Comparison of ENCODE assay signal across 22 cellular contexts in the genomic region with DNA sequence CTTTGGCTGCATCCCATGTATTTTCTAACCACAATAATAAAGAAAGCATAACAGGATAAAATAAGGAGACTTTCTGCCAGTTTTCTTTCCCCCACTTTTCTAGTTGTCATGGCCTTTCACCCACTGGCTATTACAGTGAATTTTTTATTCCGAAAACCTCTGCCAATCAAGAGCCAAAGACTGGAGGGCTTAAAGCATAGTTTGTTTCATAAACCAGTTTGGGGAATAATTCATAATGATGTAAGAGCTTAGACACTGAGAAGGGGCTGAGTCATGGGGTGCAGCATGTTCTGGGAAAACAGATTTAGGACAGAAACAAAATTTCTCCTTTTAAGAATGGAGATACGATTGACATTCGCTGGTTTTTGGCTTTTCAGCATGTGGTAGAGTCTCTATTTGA. TPM values are rescaled to one million over a fixed set of nuclear protein-coding genes. Genes with fewer than 3 reads are reported as not detected.
DNase-seq lines count a peak whose midpoint lies in the region; ATAC-seq, FAIRE-seq and TF ChIP-seq lines count a peak whose summit lies in the region.
"Had no signal": no experiment of that assay in that cellular context is flagged by ENCODE, and none has a peak within 500 bp of the region (broad histone marks: within the 10 kb centered on the region; RNA-seq: fewer than 3 reads in every experiment).

No MANE protein-coding gene starts in this region.

- H3K27ac ChIP-seq in ACC112 (ENCODE audit: low read depth, low read length) (peak overlapping the region; percentile 31), endothelial cell of umbilical vein (ENCODE audit: insufficient read depth, low read depth, low read length) (no peak overlapping the region), mesenchymal stem cell (ENCODE audit: low read length, poor library complexity, severe bottlenecking) (no peak overlapping the region), neuronal stem cell (replicated peaks; ENCODE audit: low read length) (no peak overlapping the region), HepG2 (ENCODE audit: extremely low read length, insufficient read depth, low read length) (no peak overlapping the region)
- H3K27ac ChIP-seq: A549, prostate gland, spleen had no signal

- POLR2A ChIA-PET in endothelial cell of umbilical vein (lab: Charles Lee), result no interaction called here
- POLR2A ChIA-PET in HepG2 (lab: Yijun Ruan, JAX), result no interaction called here

- no peak for TF ChIP-seq RAD21 in HepG2 (CRISPR knock-in tag; IDR thresholded peaks at IDR 0.05)

- no peak overlapping the region for H2AFZ ChIP-seq in ACC112 (ENCODE audit: low read length, unreplicated experiment)
- H2AFZ ChIP-seq in endothelial cell of umbilical vein (ENCODE audit: low read depth, low read length), result no peak overlapping the region
- no peak overlapping the region for H2AFZ ChIP-seq in mesenchymal stem cell (ENCODE audit: low read depth, low read length)
- H2AFZ ChIP-seq in neuronal stem cell (ENCODE audit: low read length), result no peak overlapping the region
- H2AFZ ChIP-seq in HepG2 (ENCODE audit: low read length), result no peak overlapping the region

- no peak overlapping the region for H3K14ac ChIP-seq in mesenchymal stem cell (ENCODE audit: low read length in 2 of 2)
- H3K14ac ChIP-seq in neuronal stem cell (ENCODE audit: low read length), result no peak overlapping the region

- H3K4me2 ChIP-seq in endothelial cell of umbilical vein (ENCODE audit: insufficient read depth, low read length) (no peak overlapping the region), mesenchymal stem cell (ENCODE audit: low read length, poor library complexity, severe bottlenecking) (no peak overlapping the region), neuronal stem cell (ENCODE audit: insufficient read depth, low read length, poor library complexity, severe bottlenecking) (no peak overlapping the region), HepG2 (ENCODE audit: low read depth, low read length) (no peak overlapping the region)
- H3K4me2 ChIP-seq: A549 had no signal

- H3K4me1 ChIP-seq in ACC112 (ENCODE audit: control insufficient read depth, insufficient read depth, low read length, unreplicated experiment) (no peaks in the 10 kb centered on the region), endothelial cell of umbilical vein (ENCODE audit: control insufficient read depth, extremely low read depth, insufficient read depth, low read length) (peaks cover 5% of the 10 kb centered on the region), mesenchymal stem cell (ENCODE audit: control insufficient read depth, insufficient read depth, low read depth, low read length) (peaks cover 12% of the 10 kb centered on the region), neuronal stem cell (ENCODE audit: control insufficient read depth in 2 of 2, insufficient read depth in 1 of 2, low read depth in 1 of 2, low read length in 2 of 2) (peaks cover 7 to 9% of the 10 kb centered on the region in 2 donors), HepG2 (ENCODE audit: insufficient read depth, low read length) (peaks cover 9% of the 10 kb centered on the region)
- H3K4me1 ChIP-seq: prostate gland had no signal

- no peak overlapping the region for H3K9ac ChIP-seq in endothelial cell of umbilical vein (replicated peaks; ENCODE audit: extremely low read depth, insufficient read depth, low read length)
- H3K9ac ChIP-seq in mesenchymal stem cell (ENCODE audit: low read length), result peak overlapping the region; percentile 59
- H3K9ac ChIP-seq in neuronal stem cell (ENCODE audit: low read depth, low read length, poor library complexity), result no peak overlapping the region
- H3K9ac ChIP-seq in HepG2 (ENCODE audit: insufficient read depth, low read depth, low read length), result no peak overlapping the region

- H4K20me1 ChIP-seq in endothelial cell of umbilical vein (replicated peaks; ENCODE audit: control insufficient read depth, extremely low read depth, insufficient read depth, low read length), result no peaks in the 10 kb centered on the region
- H4K20me1 ChIP-seq in HepG2 (ENCODE audit: insufficient read depth, low read length), result no peaks in the 10 kb centered on the region

- H3K36me3 ChIP-seq in ACC112 (ENCODE audit: insufficient read depth, low read length) (no peaks in the 10 kb centered on the region), MG63 (no peaks in the 10 kb centered on the region), endothelial cell of umbilical vein (ENCODE audit: control insufficient read depth in 2 of 2, extremely low read depth in 1 of 2, insufficient read depth in 2 of 2, low read length in 2 of 2) (no peaks in the 10 kb centered on the region), mesenchymal stem cell (ENCODE audit: control insufficient read depth in 1 of 2, insufficient read depth in 2 of 2, low read depth in 1 of 2, low read length in 2 of 2) (no peaks in the 10 kb centered on the region), neuronal stem cell (replicated peaks in 1 of 2; ENCODE audit: control insufficient read depth in 2 of 2, insufficient read depth in 2 of 2, low read length in 2 of 2) (no peaks in the 10 kb centered on the region), HepG2 (replicated peaks in 1 of 2; ENCODE audit: control insufficient read depth in 1 of 2, insufficient read depth in 2 of 2, low read length in 2 of 2) (no peaks in the 10 kb centered on the region)
- H3K36me3 ChIP-seq: prostate gland, spleen had no signal

- BruUV-seq in endothelial cell of umbilical vein (replicated peaks; lab: Mats Ljungman, UMichigan), result no TSS peak
- no TSS peak for BruUV-seq in HepG2 (replicated peaks; lab: Mats Ljungman, UMichigan)

- H2AK5ac ChIP-seq in mesenchymal stem cell (ENCODE audit: low read length, severe bottlenecking), result no peak overlapping the region
- no peak overlapping the region for H2AK5ac ChIP-seq in neuronal stem cell (ENCODE audit: low read depth, low read length)

- H3K18ac ChIP-seq in mesenchymal stem cell (ENCODE audit: low read depth in 1 of 2, low read length in 2 of 2) (no peak overlapping the region), neuronal stem cell (ENCODE audit: low read length) (no peak overlapping the region)

- H2BK5ac ChIP-seq in mesenchymal stem cell (ENCODE audit: low read depth, low read length, poor library complexity, severe bottlenecking) (no peak overlapping the region), neuronal stem cell (ENCODE audit: low read length) (no peak overlapping the region)

- H3K23ac ChIP-seq in mesenchymal stem cell (ENCODE audit: low read length in 2 of 2), result no peak overlapping the region
- no peak overlapping the region for H3K23ac ChIP-seq in neuronal stem cell (ENCODE audit: low read depth, low read length, poor library complexity)

- no peak overlapping the region for H3K4ac ChIP-seq in mesenchymal stem cell (ENCODE audit: low read depth in 1 of 2, low read length in 2 of 2)
- no peak overlapping the region for H3K4ac ChIP-seq in neuronal stem cell (ENCODE audit: low read length)

- H4K8ac ChIP-seq in mesenchymal stem cell (ENCODE audit: low read length), result no peak overlapping the region
- no peak overlapping the region for H4K8ac ChIP-seq in neuronal stem cell (ENCODE audit: low read depth, low read length)

- no peak overlapping the region for H4K91ac ChIP-seq in mesenchymal stem cell (ENCODE audit: low read length)
- no peak overlapping the region for H4K91ac ChIP-seq in neuronal stem cell (ENCODE audit: low read depth, low read length, poor library complexity)

- CTCF ChIA-PET in endothelial cell of umbilical vein (lab: Charles Lee), result interaction anchor here (1.1 kb wide), 1 partner anchor 31 kb away, joined by 3 read pairs; no protein-coding TSS in a partner anchor
- CTCF ChIA-PET in HepG2 (lab: Yijun Ruan, JAX; ENCODE audit: low intra/inter-chr PET ratio, low total read pairs), result no interaction called here

- H3K79me1 ChIP-seq in mesenchymal stem cell (replicated peaks; ENCODE audit: low read length, poor library complexity, severe bottlenecking) (no peaks in the 10 kb centered on the region), neuronal stem cell (ENCODE audit: low read depth, low read length) (no peaks in the 10 kb centered on the region)

- ATAC-seq in GM21576 (IDR thresholded peaks at IDR 0.05; ENCODE audit: unreplicated experiment) (no peak), HepG2 (no peak), HG03175 (IDR thresholded peaks at IDR 0.05; ENCODE audit: unreplicated experiment) (no peak)
- ATAC-seq: A549, natural killer cell had no signal

- no peak overlapping the region for H2BK15ac ChIP-seq in mesenchymal stem cell (ENCODE audit: low read depth, poor library complexity, severe bottlenecking)
- no peak overlapping the region for H2BK15ac ChIP-seq in neuronal stem cell (ENCODE audit: low read length)

- intact Hi-C loops in endothelial cell of umbilical vein (cut with micrococcal nuclease) (no loop called here), HepG2 (cut with micrococcal nuclease; ENCODE audit: unreplicated experiment) (no loop called here)

- no peaks in the 10 kb centered on the region for H3K9me1 ChIP-seq in endothelial cell of umbilical vein (replicated peaks; ENCODE audit: control insufficient read depth, extremely low read depth, insufficient read depth, low read length)

- TF ChIP-seq CTCF in endothelial cell of umbilical vein (IDR thresholded peaks at IDR 0.05; ENCODE audit: extremely low read depth in 1 of 2, insufficient read depth in 1 of 2, low read depth in 1 of 2, low read length in 2 of 2) (no peak), HepG2 (CRISPR knock-in tag; IDR thresholded peaks at IDR 0.05) (no peak)

- H3K9me3 ChIP-seq in MG63 (peaks cover 2% of the 10 kb centered on the region; the same call in 1 of the 2 replicates), endothelial cell of umbilical vein (replicated peaks; ENCODE audit: control insufficient read depth, insufficient read depth, low read length) (no peaks in the 10 kb centered on the region), mesenchymal stem cell (ENCODE audit: control insufficient read depth, low read length) (no peaks in the 10 kb centered on the region), neuronal stem cell (replicated peaks in 1 of 2; ENCODE audit: control insufficient read depth in 2 of 2, insufficient read depth in 1 of 2, low read depth in 1 of 2, low read length in 2 of 2) (no peaks in the 10 kb centered on the region), HepG2 (ENCODE audit: low read length) (no peaks in the 10 kb centered on the region)
- H3K9me3 ChIP-seq: A549, prostate gland, spleen had no signal

- H2BK120ac ChIP-seq in mesenchymal stem cell (ENCODE audit: low read depth, low read length) (no peak overlapping the region), neuronal stem cell (ENCODE audit: low read depth, low read length) (no peak overlapping the region)

- H2BK12ac ChIP-seq in mesenchymal stem cell (ENCODE audit: low read length in 2 of 2) (no peak overlapping the region), neuronal stem cell (ENCODE audit: low read length) (no peak overlapping the region)

- DNase-seq in MG63, result peak; percentile 82
- DNase-seq in endothelial cell of umbilical vein (ENCODE audit: low read depth, low spot score), result no peak
- no peak for DNase-seq in mesenchymal stem cell
- DNase-seq in neuronal stem cell (ENCODE audit: low spot score), result no peak
- no peak for DNase-seq in HepG2 (ENCODE audit: low spot score)
- DNase-seq: activated B cell treated with CpG ODN at 0.5 μM for 24 hours; activated CD8-positive, alpha-beta memory T cell treated with anti-CD3 and anti-CD28 coated beads for 24 hours; central memory CD4-positive, alpha-beta T cell; head of caudate nucleus; immature natural killer cell; natural killer cell; NCI-H1930; NCI-H524; SIG-M5; spleen had no signal

- TF ChIP-seq POLR2A in endothelial cell of umbilical vein (IDR thresholded peaks at IDR 0.05; ENCODE audit: low read depth, low read length) (no peak), HepG2 (IDR thresholded peaks at IDR 0.05; ENCODE audit: insufficient read depth in 1 of 2, low read depth in 2 of 2, low read length in 2 of 2) (no peak)

- 51% methylated on average over 3 of the region's 3 CpGs for WGBS in mesenchymal stem cell
- WGBS in neuronal stem cell (ENCODE audit: extremely low coverage in 2 of 2, insufficient read length in 2 of 2, insufficient replicate concordance in 1 of 2), 2 donors, result no CpG with 5 or more reads among the region's 3 CpGs
- 33% methylated on average over 3 of the region's 3 CpGs for WGBS in HepG2 (ENCODE audit: low lambda C conversion rate)

- no peaks in the 10 kb centered on the region for H3K27me3 ChIP-seq in ACC112 (ENCODE audit: insufficient read depth, low read length)
- H3K27me3 ChIP-seq in MG63, result peaks cover 5% of the 10 kb centered on the region; the same call in 1 of the 2 replicates
- no peaks in the 10 kb centered on the region for H3K27me3 ChIP-seq in endothelial cell of umbilical vein (ENCODE audit: control insufficient read depth in 2 of 2, insufficient read depth in 2 of 2, low read length in 2 of 2)
- peaks cover 0 to 5% of the 10 kb centered on the region in 2 experiments for H3K27me3 ChIP-seq in mesenchymal stem cell (ENCODE audit: control insufficient read depth in 1 of 2, insufficient read depth in 1 of 2, low read length in 2 of 2)
- peaks cover 0 to 40% (median 19%) of the 10 kb centered on the region in 3 experiments for H3K27me3 ChIP-seq in neuronal stem cell (ENCODE audit: control insufficient read depth in 3 of 3, insufficient read depth in 3 of 3, low read depth in 1 of 3, low read length in 3 of 3)
- H3K27me3 ChIP-seq in HepG2 (ENCODE audit: control insufficient read depth in 1 of 2, insufficient read depth in 2 of 2, low read length in 2 of 2), result peaks cover 7 to 44% of the 10 kb centered on the region in 2 experiments

- dilution Hi-C loops in endothelial cell of umbilical vein (cut with MboI; ENCODE audit: extremely low pct_ligation_motif_present, low sequenced_read_pairs), result no loop called here

- in situ Hi-C loops in HepG2 (cut with HindIII; ENCODE audit: extremely low pct_ligation_motif_present, low pct_unique_long_range_greater_than_20kb), result no loop called here

- H3K79me2 ChIP-seq in ACC112 (ENCODE audit: control insufficient read depth, insufficient read depth, low read length, unreplicated experiment), result no peaks in the 10 kb centered on the region
- no peaks in the 10 kb centered on the region for H3K79me2 ChIP-seq in endothelial cell of umbilical vein (ENCODE audit: control insufficient read depth, insufficient read depth, low read length)
- no peaks in the 10 kb centered on the region for H3K79me2 ChIP-seq in HepG2 (ENCODE audit: insufficient read depth, low read length)

- H3K4me3 ChIP-seq in ACC112 (ENCODE audit: low read depth, low read length) (no peak overlapping the region), MG63 (no peak overlapping the region), endothelial cell of umbilical vein (replicated peaks in 1 of 3; ENCODE audit: insufficient read depth in 1 of 3, low read depth in 1 of 3, low read length in 3 of 3) (no peak overlapping the region), mesenchymal stem cell (ENCODE audit: insufficient read depth in 1 of 2, low read depth in 1 of 2, low read length in 2 of 2) (no peak overlapping the region), neuronal stem cell (ENCODE audit: low read length in 2 of 2) (no peak overlapping the region), HepG2 (replicated peaks in 1 of 3; ENCODE audit: insufficient read depth in 1 of 3, low read depth in 2 of 3, low read length in 3 of 3) (no peak overlapping the region)
- H3K4me3 ChIP-seq: A549, prostate gland, spleen had no signal

- TF ChIP-seq EP300 in HepG2 (IDR thresholded peaks at IDR 0.05; ENCODE audit: low read depth in 2 of 2, low read length in 2 of 2) (no peak), HepG2 (CRISPR knock-in tag; IDR thresholded peaks at IDR 0.05; ENCODE audit: borderline replicate concordance) (no peak)

- FAIRE-seq in endothelial cell of umbilical vein (lab: Jason Lieb, UNC), result peak; percentile 4
- no peak for FAIRE-seq in HepG2 (lab: Jason Lieb, UNC)
- FAIRE-seq: A549, endometrium, GM18507 had no signal

RNA-seq across cellular contexts. Expression of a gene that starts 4.5 kb away (rescaled TPM):
- total RNA-seq in MG63 (2014; rRNA removed; shearing (Covaris generic); ENCODE audit: low replicate concordance), result 17.1 and 20.3 TPM in 2 replicates
- total RNA-seq in endothelial cell of umbilical vein, result 20.0 and 22.0 TPM in 2 replicates
- polyA plus RNA-seq in endothelial cell of umbilical vein, result 42.4 and 42.5 TPM in 2 replicates
- 42.7 and 51.4 TPM in 2 replicates for polyA plus RNA-seq in endothelial cell of umbilical vein (2011; cell fraction: cytosol; rRNA removed)
- polyA plus RNA-seq in endothelial cell of umbilical vein (2011; cell fraction: nucleus; rRNA removed), result 22.7 and 24.5 TPM in 2 replicates
- 47.6 and 56.2 TPM in 2 replicates for polyA plus RNA-seq in endothelial cell of umbilical vein (2012)
- polyA minus RNA-seq in endothelial cell of umbilical vein, result 45.7 and 51.9 TPM in 2 replicates
- not detected for polyA minus RNA-seq in endothelial cell of umbilical vein (2011; cell fraction: cytosol; rRNA and poly(A)+ RNA removed)
- 6.8 and 7.0 TPM in 2 replicates for polyA minus RNA-seq in endothelial cell of umbilical vein (2011; cell fraction: nucleus; rRNA and poly(A)+ RNA removed)
- polyA plus RNA-seq in mesenchymal stem cell (2013, experiment 1 of 2), result 36.0 TPM
- polyA plus RNA-seq in mesenchymal stem cell (2013, experiment 2 of 2), result 35.7 TPM
- polyA plus RNA-seq in neuronal stem cell (2013, experiment 1 of 2), result 29.4 TPM
- 30.0 TPM for polyA plus RNA-seq in neuronal stem cell (2013, experiment 2 of 2)
- 0.27 and 0.42 TPM in 2 replicates for total RNA-seq in HepG2 (2016; rRNA removed; fragmentation: Illumina TruSeq; extraction: Trizol)
- not detected in 2 replicates for total RNA-seq in HepG2 (2016; cell fraction: cytosol; rRNA removed; fragmentation: Illumina TruSeq; extraction: Trizol; ENCODE audit: low read depth)
- 0.50 and 0.52 TPM in 2 replicates for total RNA-seq in HepG2 (2016; cell fraction: insoluble cytoplasmic fraction; rRNA removed; fragmentation: Illumina TruSeq; extraction: Trizol)
- 0.21 and 0.40 TPM in 2 replicates for total RNA-seq in HepG2 (2016; cell fraction: membrane; rRNA removed; fragmentation: Illumina TruSeq; extraction: Trizol)
- total RNA-seq in HepG2 (2016; cell fraction: nucleus; rRNA removed; fragmentation: Illumina TruSeq; extraction: Trizol), result 0.19 TPM in 1 of 2 replicates, not detected in the other
- 0.08 and 0.29 TPM in 2 replicates for polyA plus RNA-seq in HepG2 (2011; rRNA removed)
- 0.07 and 0.22 TPM in 2 replicates for polyA plus RNA-seq in HepG2 (2011; cell fraction: cytosol; rRNA removed)
- polyA plus RNA-seq in HepG2 (2011; cell fraction: nucleus; rRNA removed), result 0.07 TPM in 1 of 2 replicates, not detected in the other
- polyA plus RNA-seq in HepG2 (2012), result 0.21 TPM in 1 of 2 replicates, not detected in the other
- 0.07 and 0.14 TPM in 2 replicates for polyA plus RNA-seq in HepG2 (2016; cell fraction: cytosol; fragmentation: Illumina TruSeq; extraction: Trizol; ENCODE audit: low read depth)
- 0.35 and 0.75 TPM in 2 replicates for polyA plus RNA-seq in HepG2 (2016; cell fraction: insoluble cytoplasmic fraction; fragmentation: Illumina TruSeq; extraction: Trizol; ENCODE audit: low read depth)
- polyA plus RNA-seq in HepG2 (2016; cell fraction: membrane; fragmentation: Illumina TruSeq; extraction: Trizol; ENCODE audit: low read depth), result 0.18 and 0.30 TPM in 2 replicates
- 0.25 and 0.44 TPM in 2 replicates for polyA plus RNA-seq in HepG2 (2016; cell fraction: nucleus; fragmentation: Illumina TruSeq; extraction: Trizol; ENCODE audit: insufficient read depth, low read depth)
- 0.23 TPM in 1 of 2 replicates, not detected in the other for polyA minus RNA-seq in HepG2 (2011; rRNA and poly(A)+ RNA removed; ENCODE audit: low replicate concordance)
- polyA minus RNA-seq in HepG2 (2011; cell fraction: cytosol; rRNA and poly(A)+ RNA removed), result not detected in 2 replicates
- polyA minus RNA-seq in HepG2 (2011; cell fraction: nucleus; rRNA and poly(A)+ RNA removed), result not detected in 2 replicates

RNA-seq across cellular contexts. Expression of a gene that starts 37.1 kb away (rescaled TPM):
- total RNA-seq in MG63 (2014; rRNA removed; shearing (Covaris generic); ENCODE audit: low replicate concordance), result 0.36 TPM in 1 of 2 replicates, not detected in the other
- 0.22 and 0.44 TPM in 2 replicates for total RNA-seq in endothelial cell of umbilical vein
- polyA plus RNA-seq in endothelial cell of umbilical vein, result 1.1 and 1.2 TPM in 2 replicates
- polyA plus RNA-seq in endothelial cell of umbilical vein (2011; cell fraction: cytosol; rRNA removed), result 0.63 and 0.66 TPM in 2 replicates
- polyA plus RNA-seq in endothelial cell of umbilical vein (2011; cell fraction: nucleus; rRNA removed), result 0.84 and 1.1 TPM in 2 replicates
- 1.2 TPM in 2 replicates for polyA plus RNA-seq in endothelial cell of umbilical vein (2012)
- polyA minus RNA-seq in endothelial cell of umbilical vein, result 0.53 and 2.5 TPM in 2 replicates
- polyA minus RNA-seq in endothelial cell of umbilical vein (2011; cell fraction: cytosol; rRNA and poly(A)+ RNA removed), result not detected
- 0.87 and 1.1 TPM in 2 replicates for polyA minus RNA-seq in endothelial cell of umbilical vein (2011; cell fraction: nucleus; rRNA and poly(A)+ RNA removed)
- polyA plus RNA-seq in mesenchymal stem cell (2013, experiment 1 of 2), result 0.01 TPM
- 0.04 TPM for polyA plus RNA-seq in mesenchymal stem cell (2013, experiment 2 of 2)
- polyA plus RNA-seq in neuronal stem cell (2013, experiment 1 of 2), result 0.03 TPM
- 0.03 TPM for polyA plus RNA-seq in neuronal stem cell (2013, experiment 2 of 2)
- not detected in 2 replicates for total RNA-seq in HepG2 (2016; rRNA removed; fragmentation: Illumina TruSeq; extraction: Trizol)
- total RNA-seq in HepG2 (2016; cell fraction: cytosol; rRNA removed; fragmentation: Illumina TruSeq; extraction: Trizol; ENCODE audit: low read depth), result not detected in 2 replicates
- not detected in 2 replicates for total RNA-seq in HepG2 (2016; cell fraction: insoluble cytoplasmic fraction; rRNA removed; fragmentation: Illumina TruSeq; extraction: Trizol)
- total RNA-seq in HepG2 (2016; cell fraction: membrane; rRNA removed; fragmentation: Illumina TruSeq; extraction: Trizol), result not detected in 2 replicates
- not detected in 2 replicates for total RNA-seq in HepG2 (2016; cell fraction: nucleus; rRNA removed; fragmentation: Illumina TruSeq; extraction: Trizol)
- not detected in 2 replicates for polyA plus RNA-seq in HepG2 (2011; rRNA removed)
- polyA plus RNA-seq in HepG2 (2011; cell fraction: cytosol; rRNA removed), result 0.04 TPM in 1 of 2 replicates, not detected in the other
- 0.07 TPM in 1 of 2 replicates, not detected in the other for polyA plus RNA-seq in HepG2 (2011; cell fraction: nucleus; rRNA removed)
- not detected in 2 replicates for polyA plus RNA-seq in HepG2 (2012)
- polyA plus RNA-seq in HepG2 (2016; cell fraction: cytosol; fragmentation: Illumina TruSeq; extraction: Trizol; ENCODE audit: low read depth), result not detected in 2 replicates
- polyA plus RNA-seq in HepG2 (2016; cell fraction: insoluble cytoplasmic fraction; fragmentation: Illumina TruSeq; extraction: Trizol; ENCODE audit: low read depth), result not detected in 2 replicates
- not detected in 2 replicates for polyA plus RNA-seq in HepG2 (2016; cell fraction: membrane; fragmentation: Illumina TruSeq; extraction: Trizol; ENCODE audit: low read depth)
- polyA plus RNA-seq in HepG2 (2016; cell fraction: nucleus; fragmentation: Illumina TruSeq; extraction: Trizol; ENCODE audit: insufficient read depth, low read depth), result not detected in 2 replicates
- polyA minus RNA-seq in HepG2 (2011; rRNA and poly(A)+ RNA removed; ENCODE audit: low replicate concordance), result not detected in 2 replicates
- polyA minus RNA-seq in HepG2 (2011; cell fraction: cytosol; rRNA and poly(A)+ RNA removed), result not detected in 2 replicates
- polyA minus RNA-seq in HepG2 (2011; cell fraction: nucleus; rRNA and poly(A)+ RNA removed), result not detected in 2 replicates
- total RNA-seq: activated B cell treated with CpG ODN at 0.5 μM for 24 hours had no signal
- polyA plus RNA-seq: A549 had no signal

RNA-seq across cellular contexts. Expression of a gene that starts 58.6 kb away (rescaled TPM):
- 1,843 and 1,874 TPM in 2 replicates for total RNA-seq in MG63 (2014; rRNA removed; shearing (Covaris generic); ENCODE audit: low replicate concordance)
- total RNA-seq in endothelial cell of umbilical vein, result 281 and 317 TPM in 2 replicates
- 212 and 229 TPM in 2 replicates for polyA plus RNA-seq in endothelial cell of umbilical vein
- 351 and 388 TPM in 2 replicates for polyA plus RNA-seq in endothelial cell of umbilical vein (2011; cell fraction: cytosol; rRNA removed)
- polyA plus RNA-seq in endothelial cell of umbilical vein (2011; cell fraction: nucleus; rRNA removed), result 135 and 162 TPM in 2 replicates
- polyA plus RNA-seq in endothelial cell of umbilical vein (2012), result 355 and 368 TPM in 2 replicates
- 98.2 and 102 TPM in 2 replicates for polyA minus RNA-seq in endothelial cell of umbilical vein
- 94.4 TPM for polyA minus RNA-seq in endothelial cell of umbilical vein (2011; cell fraction: cytosol; rRNA and poly(A)+ RNA removed)
- polyA minus RNA-seq in endothelial cell of umbilical vein (2011; cell fraction: nucleus; rRNA and poly(A)+ RNA removed), result 23.4 and 37.0 TPM in 2 replicates
- polyA plus RNA-seq in mesenchymal stem cell (2013, experiment 1 of 2), result 420 TPM
- 415 TPM for polyA plus RNA-seq in mesenchymal stem cell (2013, experiment 2 of 2)
- polyA plus RNA-seq in neuronal stem cell (2013, experiment 1 of 2), result 191 TPM
- polyA plus RNA-seq in neuronal stem cell (2013, experiment 2 of 2), result 183 TPM
- 222 and 227 TPM in 2 replicates for total RNA-seq in HepG2 (2016; rRNA removed; fragmentation: Illumina TruSeq; extraction: Trizol)
- 77.4 and 77.5 TPM in 2 replicates for total RNA-seq in HepG2 (2016; cell fraction: cytosol; rRNA removed; fragmentation: Illumina TruSeq; extraction: Trizol; ENCODE audit: low read depth)
- 223 and 230 TPM in 2 replicates for total RNA-seq in HepG2 (2016; cell fraction: insoluble cytoplasmic fraction; rRNA removed; fragmentation: Illumina TruSeq; extraction: Trizol)
- 134 and 142 TPM in 2 replicates for total RNA-seq in HepG2 (2016; cell fraction: membrane; rRNA removed; fragmentation: Illumina TruSeq; extraction: Trizol)
- 66.4 and 74.6 TPM in 2 replicates for total RNA-seq in HepG2 (2016; cell fraction: nucleus; rRNA removed; fragmentation: Illumina TruSeq; extraction: Trizol)
- 110 and 143 TPM in 2 replicates for polyA plus RNA-seq in HepG2 (2011; rRNA removed)
- polyA plus RNA-seq in HepG2 (2011; cell fraction: cytosol; rRNA removed), result 131 and 141 TPM in 2 replicates
- 33.5 and 40.0 TPM in 2 replicates for polyA plus RNA-seq in HepG2 (2011; cell fraction: nucleus; rRNA removed)
- polyA plus RNA-seq in HepG2 (2012), result 138 and 142 TPM in 2 replicates
- 80.6 and 83.8 TPM in 2 replicates for polyA plus RNA-seq in HepG2 (2016; cell fraction: cytosol; fragmentation: Illumina TruSeq; extraction: Trizol; ENCODE audit: low read depth)
- polyA plus RNA-seq in HepG2 (2016; cell fraction: insoluble cytoplasmic fraction; fragmentation: Illumina TruSeq; extraction: Trizol; ENCODE audit: low read depth), result 243 and 252 TPM in 2 replicates
- 122 and 129 TPM in 2 replicates for polyA plus RNA-seq in HepG2 (2016; cell fraction: membrane; fragmentation: Illumina TruSeq; extraction: Trizol; ENCODE audit: low read depth)
- polyA plus RNA-seq in HepG2 (2016; cell fraction: nucleus; fragmentation: Illumina TruSeq; extraction: Trizol; ENCODE audit: insufficient read depth, low read depth), result 116 and 119 TPM in 2 replicates
- 57.2 and 96.3 TPM in 2 replicates for polyA minus RNA-seq in HepG2 (2011; rRNA and poly(A)+ RNA removed; ENCODE audit: low replicate concordance)
- 62.5 and 79.0 TPM in 2 replicates for polyA minus RNA-seq in HepG2 (2011; cell fraction: cytosol; rRNA and poly(A)+ RNA removed)
- 17.6 and 26.5 TPM in 2 replicates for polyA minus RNA-seq in HepG2 (2011; cell fraction: nucleus; rRNA and poly(A)+ RNA removed)

Comparison
In these comparisons a context has a peak if more than half of its experiments do, and no peak if none do; other contexts are left out.
1. RNA of a gene that starts 4.5 kb away (total RNA-seq): 20.0 to 22.0 TPM in endothelial cell of umbilical vein and 17.1 to 20.3 TPM in MG63; 0.19 to 0.52 TPM in HepG2; every median in the first group is over 10 times any median in the second.